In the genomic region with DNA sequence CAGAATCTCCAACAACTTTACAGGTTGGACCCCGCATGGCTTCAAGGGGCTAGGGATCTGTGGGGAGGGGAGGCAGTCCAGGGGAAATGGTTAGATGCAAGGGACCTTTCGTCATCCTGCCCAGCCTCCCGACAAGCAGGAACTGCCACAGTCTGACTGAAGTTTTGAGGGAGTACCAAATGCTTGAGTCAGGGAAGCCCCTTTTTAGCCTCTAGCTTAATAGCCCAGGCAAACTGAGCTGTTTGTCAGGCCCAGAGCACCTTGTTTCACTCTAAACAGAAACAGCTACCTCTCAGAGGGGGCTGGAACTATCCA, we compare ENCODE assay signal across 8 cellular contexts. TPM values are rescaled to one million over a fixed set of nuclear protein-coding genes. Genes with fewer than 3 reads are reported as not detected.
DNase-seq lines count a peak whose midpoint lies in the region; TF ChIP-seq lines count a peak whose summit lies in the region.

No MANE protein-coding gene starts in this region.

- H3K27me3 ChIP-seq in brain microvascular endothelial cell (replicated peaks) = no peaks in the 10 kb centered on the region

- POLR2A ChIA-PET in HEK293T (lab: Yijun Ruan, JAX) = interaction anchor here (1.2 to 1.5 kb wide), 2 partner anchors 8 to 210 kb away, joined by 3 to 5 read pairs; partner anchors contain the start of gene SOAT1

- DNase-seq in NAMALWA (ENCODE audit: low spot score) (peak; percentile 73), brain microvascular endothelial cell (no peak), HT-29 (ENCODE audit: low spot score) (no peak), HEK293T (ENCODE audit: extremely low spot score) (no peak), NCI-H128 (lab: John Stamatoyannopoulos, UW; ENCODE audit: unreplicated experiment) (no peak)
- no peak for DNase-seq in activated CD8-positive, alpha-beta memory T cell treated with anti-CD3 and anti-CD28 coated beads for 24 hours

- peak; percentile 0 for TF ChIP-seq CTCF in brain microvascular endothelial cell (IDR thresholded peaks at IDR 0.05; ENCODE audit: low read depth, low read length, missing control alignments)

- H3K9me3 ChIP-seq in mesodermal cell (ENCODE audit: control insufficient read depth, low read length) = no peaks in the 10 kb centered on the region

- 13 to 23% methylated on average over 2 of the region's 3 CpGs for WGBS in mesodermal cell (ENCODE audit: insufficient coverage in 2 of 2), 2 experiments

- H3K27ac ChIP-seq in brain microvascular endothelial cell (no peak overlapping the region), mesodermal cell (ENCODE audit: low read depth, low read length, severe bottlenecking) (no peak overlapping the region)

- peak overlapping the region; percentile 82 for H3K4me3 ChIP-seq in GM08714 (ENCODE audit: low read length)
- H3K4me3 ChIP-seq in brain microvascular endothelial cell (ENCODE audit: low read depth, low read length) = peak overlapping the region; percentile 81
- peak overlapping the region; percentile 64 for H3K4me3 ChIP-seq in mesodermal cell (ENCODE audit: extremely low read depth, insufficient read depth, low read length, poor library complexity, severe bottlenecking)

- in situ Hi-C loops in brain microvascular endothelial cell (cut with HindIII; ENCODE audit: low pct_ligation_motif_present, low sequenced_read_pairs) = no loop called here

- H3K36me3 ChIP-seq in brain microvascular endothelial cell (replicated peaks) (no peaks in the 10 kb centered on the region), mesodermal cell (ENCODE audit: control insufficient read depth, insufficient read depth, low read length) (peaks cover 2% of the 10 kb centered on the region)

- CTCF ChIA-PET in HEK293T (lab: Yijun Ruan, JAX) = interaction anchor here (0.6 kb wide), 1 partner anchor 14 kb away, joined by 4 read pairs; no protein-coding TSS in a partner anchor

- peaks cover 4% of the 10 kb centered on the region for H3K4me1 ChIP-seq in mesodermal cell (ENCODE audit: control insufficient read depth, insufficient read depth, low read length, poor library complexity, severe bottlenecking)

TF ChIP-seq in HEK293T, 16 proteins besides CTCF, POLR2A, EP300 and RAD21:
- no peak for TF ChIP-seq ELF4 (IDR thresholded peaks at IDR 0.05)
- TF ChIP-seq L3MBTL2 (conservative IDR thresholded peaks at IDR 0.05) = no peak
- no peak for TF ChIP-seq SUZ12 (IDR thresholded peaks at IDR 0.05)
- TF ChIP-seq FOXM1 (IDR thresholded peaks at IDR 0.05; ENCODE audit: borderline replicate concordance) = no peak
- no peak for TF ChIP-seq HDGF (IDR thresholded peaks at IDR 0.05; ENCODE audit: borderline replicate concordance)

RNA-seq across cellular contexts. Expression of gene TOR3A, which starts 1.1 kb away (rescaled TPM):
- 10.9 TPM for polyA plus RNA-seq in mesodermal cell (2013, experiment 1 of 2)
- polyA plus RNA-seq in mesodermal cell (2013, experiment 2 of 2) = 9.5 TPM
- total RNA-seq in HT-29 (2014; rRNA removed; shearing (Covaris generic)) = 36.9 and 41.8 TPM in 2 replicates

RNA-seq across cellular contexts. Expression of gene FAM20B, which starts 57.3 kb away (rescaled TPM):
- polyA plus RNA-seq in mesodermal cell (2013, experiment 1 of 2) = 24.6 TPM
- 24.3 TPM for polyA plus RNA-seq in mesodermal cell (2013, experiment 2 of 2)
- 20.1 and 25.0 TPM in 2 replicates for total RNA-seq in HT-29 (2014; rRNA removed; shearing (Covaris generic))
